ENCODE assay signal across 21 cellular contexts in genomic region chr13:109485136-109485794, GRCh38.
DNase-seq lines count a peak whose midpoint lies in the region; ATAC-seq, FAIRE-seq and TF ChIP-seq lines count a peak whose summit lies in the region.
"Had no signal": no experiment of that assay in that cellular context is flagged by ENCODE, and none has a peak within 500 bp of the region (broad histone marks: within the 10 kb centered on the region; RNA-seq: fewer than 3 reads in every experiment).

No MANE protein-coding gene starts in this region.

- no TSS peak for BruUV-seq in HepG2 (replicated peaks; lab: Mats Ljungman, UMichigan)
- BruUV-seq in PC-3 (replicated peaks; lab: Mats Ljungman, UMichigan) = no TSS peak

- TF ChIP-seq RAD21 in HepG2 (CRISPR knock-in tag; IDR thresholded peaks at IDR 0.05) = no peak

- H3K9me3 ChIP-seq in right lobe of liver (no peaks in the 10 kb centered on the region), HepG2 (ENCODE audit: low read length) (peaks cover 8% of the 10 kb centered on the region), PC-3 (ENCODE audit: low read length) (no peaks in the 10 kb centered on the region), small intestine (ENCODE audit: control insufficient read depth, low read depth) (no peaks in the 10 kb centered on the region), psoas muscle (no peaks in the 10 kb centered on the region)

- H3K4me2 ChIP-seq in HepG2 (ENCODE audit: low read depth, low read length) = no peak overlapping the region
- H3K4me2 ChIP-seq in PC-3 (ENCODE audit: low read length) = no peak overlapping the region
- H3K4me2 ChIP-seq: GM23338 had no signal

- H3K27ac ChIP-seq in right lobe of liver (no peak overlapping the region), HepG2 (ENCODE audit: extremely low read length, insufficient read depth, low read length) (no peak overlapping the region), PC-3 (ENCODE audit: low read length) (no peak overlapping the region), small intestine (ENCODE audit: low read depth in 1 of 2, low read length in 1 of 2) (no peak overlapping the region), psoas muscle (no peak overlapping the region)

- WGBS in right lobe of liver (ENCODE audit: insufficient coverage, low coverage, low lambda C conversion rate, missing lambda C conversion rate) = 64% methylated on average over 10 of the region's 13 CpGs
- 32% methylated on average over 13 of the region's 13 CpGs for WGBS in HepG2 (ENCODE audit: low lambda C conversion rate)
- 58 to 80% (median 70%) methylated on average over 13 of the region's 13 CpGs for WGBS in small intestine, 3 donors
- 85 to 87% (median 86%) methylated on average over 13 of the region's 13 CpGs for WGBS in psoas muscle, 3 donors

- POLR2A ChIA-PET in HepG2 (lab: Yijun Ruan, JAX) (no interaction called here), PC-3 (lab: Charles Lee; ENCODE audit: unreplicated experiment) (no interaction called here)

- no peak for FAIRE-seq in HepG2 (lab: Jason Lieb, UNC)
- FAIRE-seq in small intestine (lab: Jason Lieb, UNC) = no peak
- FAIRE-seq: GM12878, GM19239 had no signal

- H3K27me3 ChIP-seq in right lobe of liver (no peaks in the 10 kb centered on the region), HepG2 (ENCODE audit: control insufficient read depth in 1 of 2, insufficient read depth in 2 of 2, low read length in 2 of 2) (peaks cover 0 to 3% of the 10 kb centered on the region in 2 experiments; a peak in 1 of 5 replicates), PC-3 (ENCODE audit: low read length) (no peaks in the 10 kb centered on the region), small intestine (ENCODE audit: control insufficient read depth in 2 of 2, insufficient read depth in 2 of 2, low read length in 2 of 2) (no peaks in the 10 kb centered on the region), psoas muscle (ENCODE audit: insufficient read depth in 3 of 3, low read length in 2 of 3) (no peaks in the 10 kb centered on the region)

- intact Hi-C loops in right lobe of liver (cut with DNase I) = no loop called here
- intact Hi-C loops in HepG2 (cut with micrococcal nuclease; ENCODE audit: unreplicated experiment) = no loop called here
- intact Hi-C loops in PC-3 (cut with micrococcal nuclease) = no loop called here
- intact Hi-C loops in left colon (cut with DNase I, micrococcal nuclease) = no loop called here
- intact Hi-C loops in psoas muscle (cut with DNase I) = no loop called here

- TF ChIP-seq EP300 in HepG2 (IDR thresholded peaks at IDR 0.05; ENCODE audit: low read depth in 2 of 2, low read length in 2 of 2) = no peak
- TF ChIP-seq EP300 in HepG2 (CRISPR knock-in tag; IDR thresholded peaks at IDR 0.05; ENCODE audit: borderline replicate concordance) = no peak

- H3F3A ChIP-seq in PC-3 (ENCODE audit: low read length, unreplicated experiment) = no peaks in the 10 kb centered on the region

- CTCF ChIA-PET in HepG2 (lab: Yijun Ruan, JAX; ENCODE audit: low intra/inter-chr PET ratio, low total read pairs) = no interaction called here
- CTCF ChIA-PET in PC-3 (lab: Charles Lee) = no interaction called here

- TF ChIP-seq CTCF in right lobe of liver (IDR thresholded peaks at IDR 0.05) (no peak), HepG2 (CRISPR knock-in tag; IDR thresholded peaks at IDR 0.05) (no peak), PC-3 (conservative IDR thresholded peaks at IDR 0.05; ENCODE audit: low read depth, low read length) (no peak), psoas muscle (IDR thresholded peaks at IDR 0.05) (no peak)

- peak in 3 of 4 donors; percentile 17 to 57 (median 38) for ATAC-seq in right lobe of liver
- ATAC-seq in HepG2 = no peak
- no peak for ATAC-seq in PC-3
- peak; percentile 46 for ATAC-seq in left colon
- ATAC-seq in psoas muscle = no peak
- no peak for ATAC-seq in HG02763 (IDR thresholded peaks at IDR 0.05; ENCODE audit: unreplicated experiment)
- no peak for ATAC-seq in HG03135 (IDR thresholded peaks at IDR 0.05; ENCODE audit: unreplicated experiment)
- ATAC-seq: GM12878, GM23338, HCT116 had no signal

- H3K79me2 ChIP-seq in HepG2 (ENCODE audit: insufficient read depth, low read length) (no peaks in the 10 kb centered on the region), PC-3 (ENCODE audit: low read length) (no peaks in the 10 kb centered on the region)

- H2AFZ ChIP-seq in HepG2 (ENCODE audit: low read length) = no peak overlapping the region
- 0 out of 2 replicates have a peak overlapping the region, but pooled peaks have one; percentile 26 for H2AFZ ChIP-seq in PC-3 (ENCODE audit: low read length)
- H2AFZ ChIP-seq: GM23338 had no signal

- H3K4me1 ChIP-seq in right lobe of liver (no peaks in the 10 kb centered on the region), HepG2 (ENCODE audit: insufficient read depth, low read length) (no peaks in the 10 kb centered on the region), PC-3 (ENCODE audit: insufficient read depth, low read length) (no peaks in the 10 kb centered on the region), small intestine (ENCODE audit: control insufficient read depth in 2 of 2, insufficient read depth in 1 of 2, low read depth in 1 of 2, low read length in 1 of 2) (no peaks in the 10 kb centered on the region), psoas muscle (no peaks in the 10 kb centered on the region)

- H3K36me3 ChIP-seq in right lobe of liver = no peaks in the 10 kb centered on the region
- no peaks in the 10 kb centered on the region for H3K36me3 ChIP-seq in HepG2 (replicated peaks in 1 of 2; ENCODE audit: control insufficient read depth in 1 of 2, insufficient read depth in 2 of 2, low read length in 2 of 2)
- no peaks in the 10 kb centered on the region for H3K36me3 ChIP-seq in PC-3 (ENCODE audit: low read depth, low read length)
- H3K36me3 ChIP-seq in small intestine (ENCODE audit: control insufficient read depth in 2 of 2, insufficient read depth in 2 of 2, low read length in 2 of 2) = no peaks in the 10 kb centered on the region
- no peaks in the 10 kb centered on the region for H3K36me3 ChIP-seq in psoas muscle (ENCODE audit: insufficient read depth in 1 of 2, low read depth in 1 of 2)

- no peaks in the 10 kb centered on the region for H3K9me2 ChIP-seq in PC-3 (replicated peaks; ENCODE audit: low read length)

- H3K9ac ChIP-seq in HepG2 (ENCODE audit: insufficient read depth, low read depth, low read length) = no peak overlapping the region
- H3K9ac ChIP-seq in PC-3 (ENCODE audit: low read length) = no peak overlapping the region

- TF ChIP-seq POLR2A in right lobe of liver (IDR thresholded peaks at IDR 0.05) (no peak), HepG2 (IDR thresholded peaks at IDR 0.05; ENCODE audit: insufficient read depth in 1 of 2, low read depth in 2 of 2, low read length in 2 of 2) (no peak)

- in situ Hi-C loops in HepG2 (cut with HindIII; ENCODE audit: extremely low pct_ligation_motif_present, low pct_unique_long_range_greater_than_20kb) = no loop called here

- DNase-seq in right lobe of liver = no peak
- DNase-seq in HepG2 (ENCODE audit: low spot score) = no peak
- no peak for DNase-seq in PC-3
- DNase-seq in left colon = peak in 1 of 2 donors; percentile 13
- DNase-seq in small intestine = peak; percentile 54
- no peak for DNase-seq in psoas muscle
- DNase-seq: C1 segment of cervical spinal cord; Caco-2; CD4-positive, alpha-beta memory T cell; DMS153; DMS79; EL; GDM1; H9; HFFc6 had no signal

- H3K4me3 ChIP-seq in right lobe of liver (no peak overlapping the region), HepG2 (replicated peaks in 1 of 3; ENCODE audit: insufficient read depth in 1 of 3, low read depth in 2 of 3, low read length in 3 of 3) (no peak overlapping the region), PC-3 (ENCODE audit: low read length) (no peak overlapping the region), small intestine (ENCODE audit: low read depth in 1 of 2, low read length in 2 of 2) (no peak overlapping the region), psoas muscle (no peak overlapping the region)
- H3K4me3 ChIP-seq: GM12878, GM23338 had no signal

- H4K20me1 ChIP-seq in HepG2 (ENCODE audit: insufficient read depth, low read length) (no peaks in the 10 kb centered on the region), PC-3 (ENCODE audit: low read length) (no peaks in the 10 kb centered on the region)

TF ChIP-seq in HepG2, 621 proteins besides CTCF, POLR2A, EP300 and RAD21 (continues in another document):
- TF ChIP-seq ZNF782 (CRISPR knock-in tag; IDR thresholded peaks at IDR 0.05; ENCODE audit: borderline replicate concordance) = no peak
- TF ChIP-seq HDAC1 (CRISPR knock-in tag; IDR thresholded peaks at IDR 0.05) = no peak
- no peak for TF ChIP-seq ZNF280D (CRISPR knock-in tag; IDR thresholded peaks at IDR 0.05)
- TF ChIP-seq NR1H2 (CRISPR knock-in tag; IDR thresholded peaks at IDR 0.05; ENCODE audit: borderline replicate concordance, low read depth) = no peak
- TF ChIP-seq SMAD9 (CRISPR knock-in tag; IDR thresholded peaks at IDR 0.05) = no peak
- TF ChIP-seq HNRNPUL1 (IDR thresholded peaks at IDR 0.05; ENCODE audit: low read depth, low read length) = no peak

Comparison
In these comparisons a context has a peak if more than half of its experiments do, and no peak if none do; other contexts are left out.
1. ATAC-seq: peak in right lobe of liver (3 of 4) and left colon (single experiment); none in HepG2 (single experiment), PC-3 (single experiment), psoas muscle (0 of 4), HG02763 (single experiment) and HG03135 (single experiment).